ENCODE assay signal across 9 cellular contexts in the genomic region with DNA sequence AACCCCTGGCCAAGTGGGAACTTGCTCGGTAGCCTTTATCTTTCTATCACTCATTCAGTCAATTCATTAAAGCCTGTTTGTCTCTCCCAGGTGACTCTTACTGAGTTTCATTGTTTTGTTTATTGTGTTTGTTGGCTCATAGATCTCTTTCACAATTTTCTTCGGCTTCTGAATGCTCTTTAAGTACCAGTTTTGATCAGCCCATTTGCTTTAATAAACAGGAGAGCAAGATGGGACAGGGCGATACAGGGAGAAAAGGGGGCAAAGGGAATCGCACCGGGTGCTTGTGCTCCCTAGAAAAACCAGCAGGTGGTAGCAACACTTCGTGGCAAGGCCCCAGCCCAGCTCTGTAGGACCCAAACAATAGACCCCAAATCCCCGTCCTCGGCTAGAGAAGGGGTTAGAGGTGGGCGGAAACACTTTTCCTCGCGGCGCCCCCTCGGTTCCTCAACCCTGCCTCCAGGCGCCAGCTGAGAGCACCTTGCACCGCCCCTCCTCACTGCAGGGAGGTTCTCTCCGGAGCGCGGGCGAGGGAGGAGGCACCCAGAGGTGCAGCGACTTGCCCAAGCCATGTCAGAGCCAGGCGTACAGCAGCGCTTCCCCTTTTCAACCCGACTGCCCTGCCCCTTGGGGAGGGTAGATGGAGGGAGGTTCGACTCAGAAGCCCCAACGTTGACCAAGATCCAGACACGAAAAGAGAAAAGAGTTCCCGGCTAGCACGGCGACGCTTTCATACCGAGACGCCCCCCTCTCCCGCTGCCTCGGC. TPM values are rescaled to one million over a fixed set of nuclear protein-coding genes. Genes with fewer than 3 reads are reported as not detected.
DNase-seq lines count a peak whose midpoint lies in the region; ATAC-seq and TF ChIP-seq lines count a peak whose summit lies in the region.
"Had no signal": no experiment of that assay in that cellular context is flagged by ENCODE, and none has a peak within 500 bp of the region (broad histone marks: within the 10 kb centered on the region; RNA-seq: fewer than 3 reads in every experiment).

No MANE protein-coding gene starts in this region.

- H3K27ac Mint-ChIP-seq in endothelial cell (ENCODE audit: unreplicated experiment) (no peak overlapping the region), mesothelial cell of epicardium (peak overlapping the region; percentile 90)

- H3K4me3 Mint-ChIP-seq in endothelial cell (ENCODE audit: unreplicated experiment) (peak overlapping the region; percentile 97), mesothelial cell of epicardium (peak overlapping the region; percentile 93)

- ATAC-seq in GM18867 (IDR thresholded peaks at IDR 0.05; ENCODE audit: unreplicated experiment), result peak; percentile 85
- ATAC-seq in HG03103 (IDR thresholded peaks at IDR 0.05; ENCODE audit: low read depth, unreplicated experiment), result peak; percentile 69

- H3K27me3 Mint-ChIP-seq in endothelial cell (ENCODE audit: unreplicated experiment) (peaks cover 9% of the 10 kb centered on the region), mesothelial cell of epicardium (ENCODE audit: low read depth) (peaks cover 21% of the 10 kb centered on the region)

- H3K9me3 Mint-ChIP-seq in endothelial cell (ENCODE audit: unreplicated experiment) (no peaks in the 10 kb centered on the region), mesothelial cell of epicardium (no peaks in the 10 kb centered on the region)

- H3K4me1 Mint-ChIP-seq in endothelial cell (ENCODE audit: unreplicated experiment) (peaks cover 3% of the 10 kb centered on the region), mesothelial cell of epicardium (peaks cover 18% of the 10 kb centered on the region)

- H3K36me3 Mint-ChIP-seq in endothelial cell (ENCODE audit: low read depth, unreplicated experiment), result no peaks in the 10 kb centered on the region
- no peaks in the 10 kb centered on the region for H3K36me3 Mint-ChIP-seq in mesothelial cell of epicardium

- TF ChIP-seq CTCF in AG09319 (IDR thresholded peaks at IDR 0.05; ENCODE audit: low read depth, low read length) (peak; percentile 81), endothelial cell (IDR thresholded peaks at IDR 0.05; ENCODE audit: unreplicated experiment) (peak; percentile 61), mesothelial cell of epicardium (IDR thresholded peaks at IDR 0.05; ENCODE audit: unreplicated experiment) (peak; percentile 51)

- DNase-seq in AG09319 (ENCODE audit: extremely low read depth, low read depth) (no peak), NCI-H82 treated with DMSO at 0.1 percent for 48 hours (lab: John Stamatoyannopoulos, UW; ENCODE audit: unreplicated experiment) (peak; percentile 14), endothelial cell (ENCODE audit: low spot score) (peak; percentile 62), mesothelial cell of epicardium (ENCODE audit: low spot score in 2 of 2, unreplicated experiment in 2 of 2) (peak in 1 of 2 experiments; percentile 70)
- DNase-seq in activated CD8-positive, alpha-beta memory T cell treated with anti-CD3 and anti-CD28 coated beads for 24 hours, result peak; percentile 87
- DNase-seq in stimulated activated CD8-positive, alpha-beta memory T cell treated with anti-CD3 and anti-CD28 coated beads, Interleukin-2, amount 100 ng/mL, for 48 hours (ENCODE audit: low read depth in 2 of 2), result peak; percentile 49

RNA-seq across cellular contexts. Expression of a gene that starts 1.0 kb away (rescaled TPM):
- 3.8 TPM for total RNA-seq in endothelial cell (ENCODE audit: unreplicated experiment)
- 28.0 to 30.9 TPM (median 28.9 TPM) in 3 replicates for total RNA-seq in mesothelial cell of epicardium

RNA-seq across cellular contexts. Expression of a gene that starts 31.6 kb away (rescaled TPM):
- not detected for total RNA-seq in endothelial cell (ENCODE audit: unreplicated experiment)
- total RNA-seq in mesothelial cell of epicardium, result 4.2 to 5.7 TPM (median 5.6 TPM) in 3 replicates
- total RNA-seq: activated CD8-positive, alpha-beta memory T cell treated with anti-CD3 and anti-CD28 coated beads for 36 hours had no signal
